Comparison of ENCODE assay signal across 8 cellular contexts in genomic region chr1:222009105-222009730, GRCh38.
DNase-seq lines count a peak whose midpoint lies in the region; ATAC-seq, FAIRE-seq and TF ChIP-seq lines count a peak whose summit lies in the region.

No MANE protein-coding gene starts in this region.

- intact Hi-C loops in CD4-positive, alpha-beta T cell (cut with DNase I, micrococcal nuclease): loop anchor here (1.0 to 10.0 kb wide), 4 partner anchors 446 to 1194 kb away; no protein-coding TSS in a partner anchor
- intact Hi-C loops in kidney (cut with DNase I): no loop called here

- no peaks in the 10 kb centered on the region for H3K9me3 Mint-ChIP-seq in CD4-positive, alpha-beta T cell
- no peaks in the 10 kb centered on the region for H3K9me3 Mint-ChIP-seq in activated T-helper 17 cell treated with anti-CD3 and anti-CD28 coated beads, Interleukin-2, amount 50 U/mL, for 72 hours

- H3K27ac ChIP-seq in CD4-positive, alpha-beta T cell (ENCODE audit: low read depth, low read length): no peak overlapping the region
- no peak overlapping the region for H3K27ac ChIP-seq in kidney (ENCODE audit: low read depth in 2 of 2, low read length in 2 of 2)

- no peaks in the 10 kb centered on the region for H3K4me1 ChIP-seq in kidney (ENCODE audit: control insufficient read depth in 1 of 2, insufficient read depth in 1 of 2, low read depth in 1 of 2, low read length in 2 of 2)

- H3K36me3 ChIP-seq in kidney (ENCODE audit: control insufficient read depth in 1 of 2, insufficient read depth in 2 of 2, low read length in 2 of 2): no peaks in the 10 kb centered on the region

- no peak overlapping the region for H3K4me3 ChIP-seq in kidney (ENCODE audit: low read length in 2 of 2)

- DNase-seq in CD4-positive, alpha-beta T cell: peak in 6 of 10 experiments; percentile 2 to 18 (median 6)
- DNase-seq in kidney (no peak), ecto neural progenitor cell (ENCODE audit: low spot score) (no peak), NCI-H1105 (lab: John Stamatoyannopoulos, UW) (no peak), inferior parietal cortex (ENCODE audit: extremely low spot score) (no peak)

- no peaks in the 10 kb centered on the region for H3K27me3 ChIP-seq in CD4-positive, alpha-beta T cell (ENCODE audit: control insufficient read depth, insufficient read depth, low read length)

- no peaks in the 10 kb centered on the region for H3K4me1 Mint-ChIP-seq in CD4-positive, alpha-beta T cell (ENCODE audit: low read depth)
- H3K4me1 Mint-ChIP-seq in activated T-helper 17 cell treated with anti-CD3 and anti-CD28 coated beads, Interleukin-2, amount 50 U/mL, for 72 hours: no peaks in the 10 kb centered on the region

- H3K36me3 Mint-ChIP-seq in CD4-positive, alpha-beta T cell (ENCODE audit: low read depth): no peaks in the 10 kb centered on the region
- H3K36me3 Mint-ChIP-seq in activated T-helper 17 cell treated with anti-CD3 and anti-CD28 coated beads, Interleukin-2, amount 50 U/mL, for 72 hours (ENCODE audit: low read depth): no peaks in the 10 kb centered on the region

- no peak overlapping the region for H3K4me3 Mint-ChIP-seq in CD4-positive, alpha-beta T cell
- H3K4me3 Mint-ChIP-seq in activated T-helper 17 cell treated with anti-CD3 and anti-CD28 coated beads, Interleukin-2, amount 50 U/mL, for 72 hours: no peak overlapping the region

- CTCF ChIA-PET in CD4-positive, alpha-beta T cell (lab: Charles Lee): interaction anchor here (1.0 to 1.2 kb wide), 3 partner anchors 9 to 532 kb away, joined by 3 to 5 read pairs (median 4); no protein-coding TSS in a partner anchor

- TF ChIP-seq CTCF in CD4-positive, alpha-beta T cell (IDR thresholded peaks at IDR 0.05): peak; percentile 40
- TF ChIP-seq CTCF in LNCAP (IDR thresholded peaks at IDR 0.05): peak; percentile 28; the same call in 1 of the 2 replicates
- TF ChIP-seq CTCF in kidney (IDR thresholded peaks at IDR 0.05; ENCODE audit: borderline replicate concordance, extremely low read depth, insufficient read depth): peak; percentile 44

- no peak overlapping the region for H3K9ac ChIP-seq in kidney (ENCODE audit: low read length in 2 of 2)

- POLR2A ChIA-PET in CD4-positive, alpha-beta T cell (lab: Charles Lee): interaction anchor here (0.9 kb wide), 1 partner anchor 531 kb away, joined by 4 read pairs; no protein-coding TSS in a partner anchor

- no peak overlapping the region for H3K27ac Mint-ChIP-seq in CD4-positive, alpha-beta T cell
- H3K27ac Mint-ChIP-seq in activated T-helper 17 cell treated with anti-CD3 and anti-CD28 coated beads, Interleukin-2, amount 50 U/mL, for 72 hours: no peak overlapping the region

- no peak for FAIRE-seq in kidney (lab: Jason Lieb, UNC)

- ATAC-seq in CD4-positive, alpha-beta T cell (ENCODE audit: poor library complexity): no peak
- peak; percentile 69 for ATAC-seq in GM19328 (IDR thresholded peaks at IDR 0.05; ENCODE audit: unreplicated experiment)
- peak; percentile 52 for ATAC-seq in activated T-helper 17 cell treated with anti-CD3 and anti-CD28 coated beads, Interleukin-2, amount 50 U/mL, for 72 hours (replicated peaks)

- peaks cover 4% of the 10 kb centered on the region for H3K27me3 Mint-ChIP-seq in CD4-positive, alpha-beta T cell
- H3K27me3 Mint-ChIP-seq in activated T-helper 17 cell treated with anti-CD3 and anti-CD28 coated beads, Interleukin-2, amount 50 U/mL, for 72 hours: peaks cover 4% of the 10 kb centered on the region

- no peaks in the 10 kb centered on the region for H3K9me3 ChIP-seq in CD4-positive, alpha-beta T cell (ENCODE audit: control insufficient read depth, low read length)
- H3K9me3 ChIP-seq in kidney (ENCODE audit: control insufficient read depth in 1 of 2, low read length in 2 of 2): no peaks in the 10 kb centered on the region

Comparison
In these comparisons a context has a peak if more than half of its experiments do, and no peak if none do; other contexts are left out.
1. DNase-seq: peak in CD4-positive, alpha-beta T cell (6 of 10); none in kidney (single experiment), ecto neural progenitor cell (single experiment), NCI-H1105 (single experiment) and inferior parietal cortex (single experiment).
2. Peak in every context shown above with its lines, with median percentiles within 50 percentile points of each other: CTCF ChIP-seq.